33 cellular contexts compared by ENCODE assay signal in genomic region chr2:2733818-2734217, GRCh38.
"Had no signal": no experiment of that assay in that cellular context is flagged by ENCODE, and none has a peak within 500 bp of the region (broad histone marks: within the 10 kb centered on the region; RNA-seq: fewer than 3 reads in every experiment).

No MANE protein-coding gene starts in this region.

- H3K36me3 ChIP-seq: adrenal gland, breast epithelium, cardiac muscle cell, colonic mucosa, esophagus squamous epithelium, gastroesophageal sphincter had no signal

- FAIRE-seq: endometrium, endothelial cell of umbilical vein had no signal

- DNase-seq: activated CD4-positive, alpha-beta memory T cell treated with anti-CD3 and anti-CD28 coated beads for 36 hours; activated CD4-positive, alpha-beta T cell treated with anti-CD3 and anti-CD28 coated beads for 36 hours; activated CD4-positive, alpha-beta T cell treated with anti-CD3 and anti-CD28 coated beads, Interleukin-2, amount 10 ng/mL, durations not matched to agents 24 days and 14 days; activated CD4-positive, CD25-positive, alpha-beta regulatory T cell; activated CD4-positive, CD25-positive, alpha-beta regulatory T cell treated with anti-CD3 and anti-CD28 coated beads, Interleukin-2, amount 50 U/mL, for 72 hours; activated CD8-positive, alpha-beta memory T cell treated with anti-CD3 and anti-CD28 coated beads, Interleukin-2, amount 10 ng/mL, durations not matched to agents 7 days and 5 days; activated CD8-positive, alpha-beta memory T cell treated with anti-CD3 and anti-CD28 coated beads, Interleukin-2, amount 50 U/mL, for 4 hours; activated CD8-positive, alpha-beta T cell treated with anti-CD3 and anti-CD28 coated beads, Interleukin-2, amount 10 ng/mL, durations not matched to agents 7 days and 5 days; activated effector memory CD4-positive, alpha-beta T cell treated with anti-CD3 and anti-CD28 coated beads, Interleukin-2, amount 50 U/mL, for 16 hours; activated naive CD4-positive, alpha-beta T cell treated with anti-CD3 and anti-CD28 coated beads for 36 hours; activated naive CD8-positive, alpha-beta T cell treated with anti-CD3 and anti-CD28 coated beads for 36 hours; activated naive CD8-positive, alpha-beta T cell treated with anti-CD3 and anti-CD28 coated beads, Interleukin-2, amount 50 U/mL, for 24 hours; activated T-cell treated with anti-CD3 and anti-CD28 coated beads, Interleukin-2, amount 50 U/mL, for 1 hour; activated T-cell treated with anti-CD3 and anti-CD28 coated beads, Interleukin-2, amount 50 U/mL, for 48 hours; adrenal gland; amygdala; body of pancreas; central memory CD4-positive, alpha-beta T cell; cerebellar nuclear complex; colonic mucosa; effector CD8-positive, alpha-beta T cell; esophagus squamous epithelium; foreskin melanocyte; T-helper 2 cell had no signal

- H3K27ac Mint-ChIP-seq: activated CD4-positive, alpha-beta memory T cell treated with anti-CD3 and anti-CD28 coated beads for 36 hours; activated CD4-positive, alpha-beta T cell treated with anti-CD3 and anti-CD28 coated beads for 36 hours; activated CD4-positive, alpha-beta T cell treated with anti-CD3 and anti-CD28 coated beads, Interleukin-2, amount 10 ng/mL, durations not matched to agents 24 days and 14 days; activated CD8-positive, alpha-beta memory T cell treated with anti-CD3 and anti-CD28 coated beads, Interleukin-2, amount 10 ng/mL, durations not matched to agents 7 days and 5 days; activated CD8-positive, alpha-beta T cell treated with anti-CD3 and anti-CD28 coated beads, Interleukin-2, amount 10 ng/mL, durations not matched to agents 7 days and 5 days; activated naive CD4-positive, alpha-beta T cell treated with anti-CD3 and anti-CD28 coated beads for 36 hours; activated naive CD4-positive, alpha-beta T cell treated with anti-CD3 and anti-CD28 coated beads, Interleukin-2, amount 50 U/mL, for 24 hours; activated naive CD8-positive, alpha-beta T cell treated with anti-CD3 and anti-CD28 coated beads for 36 hours; activated naive CD8-positive, alpha-beta T cell treated with anti-CD3 and anti-CD28 coated beads, Interleukin-2, amount 50 U/mL, for 24 hours; activated T-helper 1 cell treated with anti-CD3 and anti-CD28 coated beads, Interleukin-12 subunit alpha, Interleukin-12 subunit beta, Interleukin-2, Interleukin-4 antibody, amounts not matched to agents 30 ng/mL and 10 ng/mL and 1 ng/mL, durations not matched to agents 14 hours and 24 hours and 36 hours; activated T-helper 2 cell treated with anti-CD3 and anti-CD28 coated beads, Interferon-gamma antibody, Interleukin-2, Interleukin-4, amounts not matched to agents 10 μg/mL and 5 μg/mL and 100 μg/mL, durations not matched to agents 14 hours and 24 hours and 36 hours had no signal

- H3K27ac ChIP-seq: adrenal gland, body of pancreas, breast epithelium, cardiac muscle cell, colonic mucosa, epithelial cell of prostate, esophagus squamous epithelium, gastroesophageal sphincter had no signal

- H3K9me3 ChIP-seq: adrenal gland, body of pancreas, breast epithelium, colonic mucosa, esophagus squamous epithelium, gastroesophageal sphincter had no signal

- H3K9me3 Mint-ChIP-seq: activated CD4-positive, alpha-beta memory T cell treated with anti-CD3 and anti-CD28 coated beads for 36 hours; activated CD4-positive, alpha-beta T cell treated with anti-CD3 and anti-CD28 coated beads, Interleukin-2, amount 10 ng/mL, durations not matched to agents 24 days and 14 days; activated naive CD4-positive, alpha-beta T cell treated with anti-CD3 and anti-CD28 coated beads for 36 hours; activated naive CD4-positive, alpha-beta T cell treated with anti-CD3 and anti-CD28 coated beads, Interleukin-2, amount 50 U/mL, for 24 hours; activated naive CD8-positive, alpha-beta T cell treated with anti-CD3 and anti-CD28 coated beads for 36 hours; activated naive CD8-positive, alpha-beta T cell treated with anti-CD3 and anti-CD28 coated beads, Interleukin-2, amount 50 U/mL, for 24 hours; activated T-helper 1 cell treated with anti-CD3 and anti-CD28 coated beads, Interleukin-12 subunit alpha, Interleukin-12 subunit beta, Interleukin-2, Interleukin-4 antibody, amounts not matched to agents 30 ng/mL and 10 ng/mL and 1 ng/mL, durations not matched to agents 14 hours and 24 hours and 36 hours; activated T-helper 2 cell treated with anti-CD3 and anti-CD28 coated beads, Interferon-gamma antibody, Interleukin-2, Interleukin-4, amounts not matched to agents 10 μg/mL and 5 μg/mL and 100 μg/mL, durations not matched to agents 14 hours and 24 hours and 36 hours had no signal

- H3K4me3 ChIP-seq: adrenal gland, body of pancreas, breast epithelium, cardiac muscle cell, colonic mucosa, esophagus squamous epithelium, gastroesophageal sphincter had no signal

- ATAC-seq: activated CD4-positive, alpha-beta T cell treated with anti-CD3 and anti-CD28 coated beads for 36 hours; activated CD8-positive, alpha-beta memory T cell treated with anti-CD3 and anti-CD28 coated beads, Interleukin-2, amount 10 ng/mL, durations not matched to agents 7 days and 5 days; activated CD8-positive, alpha-beta T cell treated with anti-CD3 and anti-CD28 coated beads, Interleukin-2, amount 10 ng/mL, durations not matched to agents 7 days and 5 days; activated naive CD8-positive, alpha-beta T cell treated with anti-CD3 and anti-CD28 coated beads, Interleukin-2, amount 50 U/mL, for 24 hours; body of pancreas; gastroesophageal sphincter had no signal

- H3K36me3 Mint-ChIP-seq: activated CD4-positive, alpha-beta memory T cell treated with anti-CD3 and anti-CD28 coated beads for 36 hours; activated CD8-positive, alpha-beta memory T cell treated with anti-CD3 and anti-CD28 coated beads, Interleukin-2, amount 10 ng/mL, durations not matched to agents 7 days and 5 days; activated naive CD4-positive, alpha-beta T cell treated with anti-CD3 and anti-CD28 coated beads, Interleukin-2, amount 50 U/mL, for 24 hours; activated naive CD8-positive, alpha-beta T cell treated with anti-CD3 and anti-CD28 coated beads for 36 hours had no signal

- H3K27me3 ChIP-seq: adrenal gland, body of pancreas, colonic mucosa, esophagus squamous epithelium had no signal

- H3K4me1 ChIP-seq: adrenal gland, body of pancreas, breast epithelium, colonic mucosa, gastroesophageal sphincter had no signal

- H3K4me1 Mint-ChIP-seq: activated CD4-positive, alpha-beta T cell treated with anti-CD3 and anti-CD28 coated beads for 36 hours; activated CD4-positive, alpha-beta T cell treated with anti-CD3 and anti-CD28 coated beads, Interleukin-2, amount 10 ng/mL, durations not matched to agents 24 days and 14 days; activated CD8-positive, alpha-beta memory T cell treated with anti-CD3 and anti-CD28 coated beads, Interleukin-2, amount 10 ng/mL, durations not matched to agents 7 days and 5 days; activated naive CD4-positive, alpha-beta T cell treated with anti-CD3 and anti-CD28 coated beads, Interleukin-2, amount 50 U/mL, for 24 hours; activated naive CD8-positive, alpha-beta T cell treated with anti-CD3 and anti-CD28 coated beads for 36 hours; activated naive CD8-positive, alpha-beta T cell treated with anti-CD3 and anti-CD28 coated beads, Interleukin-2, amount 50 U/mL, for 24 hours had no signal

- H3K27me3 Mint-ChIP-seq: activated CD4-positive, alpha-beta memory T cell treated with anti-CD3 and anti-CD28 coated beads for 36 hours; activated CD4-positive, alpha-beta T cell treated with anti-CD3 and anti-CD28 coated beads for 36 hours; activated CD8-positive, alpha-beta memory T cell treated with anti-CD3 and anti-CD28 coated beads, Interleukin-2, amount 10 ng/mL, durations not matched to agents 7 days and 5 days; activated naive CD8-positive, alpha-beta T cell treated with anti-CD3 and anti-CD28 coated beads for 36 hours; activated naive CD8-positive, alpha-beta T cell treated with anti-CD3 and anti-CD28 coated beads, Interleukin-2, amount 50 U/mL, for 24 hours had no signal

- H3K4me3 Mint-ChIP-seq: activated CD4-positive, alpha-beta memory T cell treated with anti-CD3 and anti-CD28 coated beads for 36 hours; activated CD4-positive, alpha-beta T cell treated with anti-CD3 and anti-CD28 coated beads for 36 hours; activated CD4-positive, alpha-beta T cell treated with anti-CD3 and anti-CD28 coated beads, Interleukin-2, amount 10 ng/mL, durations not matched to agents 24 days and 14 days; activated CD8-positive, alpha-beta memory T cell treated with anti-CD3 and anti-CD28 coated beads, Interleukin-2, amount 10 ng/mL, durations not matched to agents 7 days and 5 days; activated CD8-positive, alpha-beta T cell treated with anti-CD3 and anti-CD28 coated beads, Interleukin-2, amount 10 ng/mL, durations not matched to agents 7 days and 5 days; activated naive CD4-positive, alpha-beta T cell treated with anti-CD3 and anti-CD28 coated beads for 36 hours; activated naive CD4-positive, alpha-beta T cell treated with anti-CD3 and anti-CD28 coated beads, Interleukin-2, amount 50 U/mL, for 24 hours; activated naive CD8-positive, alpha-beta T cell treated with anti-CD3 and anti-CD28 coated beads for 36 hours; activated naive CD8-positive, alpha-beta T cell treated with anti-CD3 and anti-CD28 coated beads, Interleukin-2, amount 50 U/mL, for 24 hours; activated T-helper 1 cell treated with anti-CD3 and anti-CD28 coated beads, Interleukin-12 subunit alpha, Interleukin-12 subunit beta, Interleukin-2, Interleukin-4 antibody, amounts not matched to agents 30 ng/mL and 10 ng/mL and 1 ng/mL, durations not matched to agents 14 hours and 24 hours and 36 hours had no signal
